ENCODE assay signal across 22 cellular contexts in genomic region chr1:26626994-26627393, GRCh38.
DNase-seq lines count a peak whose midpoint lies in the region; ATAC-seq and TF ChIP-seq lines count a peak whose summit lies in the region.
"Had no signal": no experiment of that assay in that cellular context is flagged by ENCODE, and none has a peak within 500 bp of the region (broad histone marks: within the 10 kb centered on the region; RNA-seq: fewer than 3 reads in every experiment).

No MANE protein-coding gene starts in this region.

- H2BK15ac ChIP-seq in neuronal stem cell (ENCODE audit: low read length) = no peak overlapping the region

- ATAC-seq in psoas muscle (peak in 1 of 4 donors; percentile 38), WTC11 (no peak)
- ATAC-seq: activated T-cell treated with anti-CD3 and anti-CD28 coated beads, Interleukin-2, amount 50 U/mL, for 72 hours; naive thymus-derived CD4-positive, alpha-beta T cell; Right ventricle myocardium inferior had no signal

- peaks cover 45% of the 10 kb centered on the region for H3K4me1 ChIP-seq in OCI-LY3 (ENCODE audit: low read length)
- H3K4me1 ChIP-seq in psoas muscle = no peaks in the 10 kb centered on the region
- peaks cover 0 to 3% of the 10 kb centered on the region in 2 donors for H3K4me1 ChIP-seq in neuronal stem cell (ENCODE audit: control insufficient read depth in 2 of 2, insufficient read depth in 1 of 2, low read depth in 1 of 2, low read length in 2 of 2)

- H3K27me3 ChIP-seq in AG04450 (ENCODE audit: control insufficient read depth, insufficient read depth, low read length) = no peaks in the 10 kb centered on the region
- no peaks in the 10 kb centered on the region for H3K27me3 ChIP-seq in OCI-LY3 (ENCODE audit: low read depth, low read length)
- H3K27me3 ChIP-seq in psoas muscle (ENCODE audit: insufficient read depth in 3 of 3, low read length in 2 of 3) = no peaks in the 10 kb centered on the region
- H3K27me3 ChIP-seq in neuronal stem cell (ENCODE audit: control insufficient read depth in 3 of 3, insufficient read depth in 3 of 3, low read depth in 1 of 3, low read length in 3 of 3) = no peaks in the 10 kb centered on the region

- no peak overlapping the region for H2BK12ac ChIP-seq in neuronal stem cell (ENCODE audit: low read length)

- no peak overlapping the region for H3K4ac ChIP-seq in neuronal stem cell (ENCODE audit: low read length)

- CTCF ChIA-PET in AG04450 (lab: Charles Lee) (interaction anchor here (1.0 kb wide), 1 partner anchor 162 kb away, joined by 3 read pairs; no protein-coding TSS in a partner anchor), WTC11 (lab: Charles Lee) (interaction anchor here (1.4 to 4.0 kb wide), 2 partner anchors 50 to 51 kb away, joined by 4 to 11 read pairs; no protein-coding TSS in a partner anchor)

- no peaks in the 10 kb centered on the region for H3K79me2 ChIP-seq in OCI-LY3 (ENCODE audit: low read length)

- no peak overlapping the region for H3K14ac ChIP-seq in neuronal stem cell (ENCODE audit: low read length)

- no peak overlapping the region for H3K4me3 ChIP-seq in AG04450 (ENCODE audit: low read depth, low read length)
- H3K4me3 ChIP-seq in OCI-LY3 (ENCODE audit: low read length) = no peak overlapping the region
- no peak overlapping the region for H3K4me3 ChIP-seq in psoas muscle
- H3K4me3 ChIP-seq in neuronal stem cell (ENCODE audit: low read length in 2 of 2) = no peak overlapping the region

- H2AFZ ChIP-seq in OCI-LY3 (ENCODE audit: low read depth, low read length) (no peak overlapping the region; the same call in 1 of the 2 replicates), neuronal stem cell (ENCODE audit: low read length) (no peak overlapping the region)

- no peak overlapping the region for H3K4me3 Mint-ChIP-seq in dendritic cell treated with granulocyte-macrophage colony-stimulating factor and Interleukin-4, amounts not matched to agents 40 ng/mL and 50 ng/mL, for 4 days
- no peak overlapping the region for H3K4me3 Mint-ChIP-seq in WTC11
- H3K4me3 Mint-ChIP-seq: activated naive CD8-positive, alpha-beta T cell treated with anti-CD3 and anti-CD28 coated beads, Interleukin-2, amount 10 ng/mL, durations not matched to agents 7 days and 5 days; activated T-cell treated with anti-CD3 and anti-CD28 coated beads, Interleukin-2, amount 50 U/mL, for 72 hours; naive thymus-derived CD4-positive, alpha-beta T cell had no signal

- H3K27ac ChIP-seq in AG04450 (ENCODE audit: low read depth, low read length) = no peak overlapping the region
- peak overlapping the region; percentile 92 for H3K27ac ChIP-seq in OCI-LY3 (ENCODE audit: low read length)
- H3K27ac ChIP-seq in psoas muscle = peak overlapping the region; percentile 5
- H3K27ac ChIP-seq in neuronal stem cell (replicated peaks; ENCODE audit: low read length) = no peak overlapping the region
- H3K27ac ChIP-seq in caudate nucleus (ENCODE audit: low read depth, low read length) = no peak overlapping the region

- H3K9ac ChIP-seq in OCI-LY3 (ENCODE audit: low read length) (peak overlapping the region; percentile 13; the same call in 1 of the 2 replicates), neuronal stem cell (ENCODE audit: low read depth, low read length, poor library complexity) (no peak overlapping the region)

- H2BK120ac ChIP-seq in neuronal stem cell (ENCODE audit: low read depth, low read length) = no peak overlapping the region

- 42 to 44% (median 43%) methylated on average over 1 of the region's 1 CpG for WGBS in psoas muscle, 3 donors
- WGBS in neuronal stem cell (ENCODE audit: extremely low coverage in 2 of 2, insufficient read length in 2 of 2, insufficient replicate concordance in 1 of 2), 2 donors = no CpG with 5 or more reads among the region's 1 CpG

- peaks cover 49% of the 10 kb centered on the region for H3K4me1 Mint-ChIP-seq in dendritic cell treated with granulocyte-macrophage colony-stimulating factor and Interleukin-4, amounts not matched to agents 40 ng/mL and 50 ng/mL, for 4 days (ENCODE audit: low read depth)
- H3K4me1 Mint-ChIP-seq in WTC11 = peaks cover 3% of the 10 kb centered on the region; the same call in 1 of the 2 replicates
- H3K4me1 Mint-ChIP-seq: activated naive CD8-positive, alpha-beta T cell treated with anti-CD3 and anti-CD28 coated beads, Interleukin-2, amount 10 ng/mL, durations not matched to agents 7 days and 5 days; CD8-positive, alpha-beta memory T cell had no signal

- no peaks in the 10 kb centered on the region for H3K9me3 ChIP-seq in AG04450 (ENCODE audit: control insufficient read depth, insufficient read depth, low read length)
- H3K9me3 ChIP-seq in OCI-LY3 (ENCODE audit: insufficient read depth, low read length) = no peaks in the 10 kb centered on the region
- no peaks in the 10 kb centered on the region for H3K9me3 ChIP-seq in psoas muscle
- peaks cover 0 to 2% of the 10 kb centered on the region in 2 donors for H3K9me3 ChIP-seq in neuronal stem cell (replicated peaks in 1 of 2; ENCODE audit: control insufficient read depth in 2 of 2, insufficient read depth in 1 of 2, low read depth in 1 of 2, low read length in 2 of 2)

- H3K4me2 ChIP-seq in OCI-LY3 (ENCODE audit: low read length) = peak overlapping the region; percentile 1; the same call in 1 of the 2 replicates
- no peak overlapping the region for H3K4me2 ChIP-seq in neuronal stem cell (ENCODE audit: insufficient read depth, low read length, poor library complexity, severe bottlenecking)

- H2BK5ac ChIP-seq in neuronal stem cell (ENCODE audit: low read length) = no peak overlapping the region

- H3K36me3 Mint-ChIP-seq in dendritic cell treated with granulocyte-macrophage colony-stimulating factor and Interleukin-4, amounts not matched to agents 40 ng/mL and 50 ng/mL, for 4 days (ENCODE audit: low read depth) = no peaks in the 10 kb centered on the region
- H3K36me3 Mint-ChIP-seq in WTC11 = no peaks in the 10 kb centered on the region; the same call in 1 of the 2 replicates
- H3K36me3 Mint-ChIP-seq: activated naive CD8-positive, alpha-beta T cell treated with anti-CD3 and anti-CD28 coated beads, Interleukin-2, amount 10 ng/mL, durations not matched to agents 7 days and 5 days; CD8-positive, alpha-beta memory T cell; naive thymus-derived CD4-positive, alpha-beta T cell had no signal

- TF ChIP-seq CTCF in AG04450 (IDR thresholded peaks at IDR 0.05; ENCODE audit: low read depth, low read length) = no peak
- TF ChIP-seq CTCF in OCI-LY3 (IDR thresholded peaks at IDR 0.05; ENCODE audit: low read depth, low read length) = no peak
- TF ChIP-seq CTCF in psoas muscle (IDR thresholded peaks at IDR 0.05) = no peak
- no peak for TF ChIP-seq CTCF in WTC11 (IDR thresholded peaks at IDR 0.05)

- H3K36me3 ChIP-seq in OCI-LY3 (replicated peaks; ENCODE audit: low read depth, low read length) = no peaks in the 10 kb centered on the region
- no peaks in the 10 kb centered on the region for H3K36me3 ChIP-seq in psoas muscle (ENCODE audit: insufficient read depth in 1 of 2, low read depth in 1 of 2)
- H3K36me3 ChIP-seq in neuronal stem cell (replicated peaks in 1 of 2; ENCODE audit: control insufficient read depth in 2 of 2, insufficient read depth in 2 of 2, low read length in 2 of 2) = no peaks in the 10 kb centered on the region

- DNase-seq in AG04450 (ENCODE audit: low read depth, low spot score) = peak; percentile 6
- DNase-seq in psoas muscle = no peak
- no peak for DNase-seq in neuronal stem cell (ENCODE audit: low spot score)
- DNase-seq in caudate nucleus (lab: John Stamatoyannopoulos, UW) = no peak
- DNase-seq in WTC11 (ENCODE audit: low spot score) = no peak
- DNase-seq in stimulated activated CD4-positive, alpha-beta T cell treated with anti-CD3 and anti-CD28 coated beads, Interleukin-2, amount 100 ng/mL, for 48 hours = no peak
- DNase-seq: activated naive CD8-positive, alpha-beta T cell treated with anti-CD3 and anti-CD28 coated beads, Interleukin-2, amount 10 ng/mL, durations not matched to agents 7 days and 5 days; activated T-cell treated with anti-CD3 and anti-CD28 coated beads, Interleukin-2, amount 50 U/mL, for 72 hours; CD8-positive, alpha-beta memory T cell; DND-41; glutamatergic neuron; Kasumi-1; mammary epithelial cell; naive thymus-derived CD4-positive, alpha-beta T cell; NCI-H146; NCI-H345; posterior cingulate gyrus; stimulated activated naive CD4-positive, alpha-beta T cell; T-helper 1 cell had no signal

- H3K27ac Mint-ChIP-seq in dendritic cell treated with granulocyte-macrophage colony-stimulating factor and Interleukin-4, amounts not matched to agents 40 ng/mL and 50 ng/mL, for 4 days = peak overlapping the region; percentile 91
- H3K27ac Mint-ChIP-seq in WTC11 = no peak overlapping the region
- H3K27ac Mint-ChIP-seq: activated naive CD8-positive, alpha-beta T cell treated with anti-CD3 and anti-CD28 coated beads, Interleukin-2, amount 10 ng/mL, durations not matched to agents 7 days and 5 days; activated T-cell treated with anti-CD3 and anti-CD28 coated beads, Interleukin-2, amount 50 U/mL, for 72 hours; CD8-positive, alpha-beta memory T cell had no signal

- intact Hi-C loops in dendritic cell treated with granulocyte-macrophage colony-stimulating factor and Interleukin-4, amounts not matched to agents 40 ng/mL and 50 ng/mL, for 4 days (cut with micrococcal nuclease) = no loop called here
- intact Hi-C loops in psoas muscle (cut with DNase I) = no loop called here

- H4K20me1 ChIP-seq in OCI-LY3 (ENCODE audit: insufficient read depth, low read length) = no peaks in the 10 kb centered on the region

- H3K27me3 Mint-ChIP-seq in dendritic cell treated with granulocyte-macrophage colony-stimulating factor and Interleukin-4, amounts not matched to agents 40 ng/mL and 50 ng/mL, for 4 days = no peaks in the 10 kb centered on the region
- peaks cover 7% of the 10 kb centered on the region for H3K27me3 Mint-ChIP-seq in WTC11 (ENCODE audit: low read depth)
- H3K27me3 Mint-ChIP-seq: activated naive CD8-positive, alpha-beta T cell treated with anti-CD3 and anti-CD28 coated beads, Interleukin-2, amount 10 ng/mL, durations not matched to agents 7 days and 5 days; CD8-positive, alpha-beta memory T cell had no signal

- H3K23ac ChIP-seq in neuronal stem cell (ENCODE audit: low read depth, low read length, poor library complexity) = no peak overlapping the region

- H2AK5ac ChIP-seq in neuronal stem cell (ENCODE audit: low read depth, low read length) = no peak overlapping the region

- H4K91ac ChIP-seq in neuronal stem cell (ENCODE audit: low read depth, low read length, poor library complexity) = no peak overlapping the region

- H3K9me3 Mint-ChIP-seq in dendritic cell treated with granulocyte-macrophage colony-stimulating factor and Interleukin-4, amounts not matched to agents 40 ng/mL and 50 ng/mL, for 4 days = no peaks in the 10 kb centered on the region
- peaks cover 3% of the 10 kb centered on the region for H3K9me3 Mint-ChIP-seq in WTC11
- H3K9me3 Mint-ChIP-seq: activated naive CD8-positive, alpha-beta T cell treated with anti-CD3 and anti-CD28 coated beads, Interleukin-2, amount 10 ng/mL, durations not matched to agents 7 days and 5 days; activated T-cell treated with anti-CD3 and anti-CD28 coated beads, Interleukin-2, amount 50 U/mL, for 72 hours; naive thymus-derived CD4-positive, alpha-beta T cell had no signal

- POLR2A ChIA-PET in AG04450 (lab: Yijun Ruan, JAX) (interaction anchor here (0.7 kb wide), 1 partner anchor 16 kb away, joined by 4 read pairs; no protein-coding TSS in a partner anchor), WTC11 (lab: Charles Lee) (interaction anchor here (0.6 kb wide), 1 partner anchor 65 kb away, joined by 3 read pairs; no protein-coding TSS in a partner anchor)

- H3K18ac ChIP-seq in neuronal stem cell (ENCODE audit: low read length) = no peak overlapping the region

- H4K8ac ChIP-seq in neuronal stem cell (ENCODE audit: low read depth, low read length) = no peak overlapping the region

- H3K79me1 ChIP-seq in neuronal stem cell (ENCODE audit: low read depth, low read length) = no peaks in the 10 kb centered on the region

Comparison
In these comparisons a context has a peak if more than half of its experiments do, and no peak if none do; other contexts are left out.
1. H3K27ac ChIP-seq: peak in OCI-LY3 (single experiment) and psoas muscle (single experiment); none in AG04450 (single experiment), neuronal stem cell (single experiment) and caudate nucleus (single experiment).